6 cellular contexts compared by ENCODE assay signal in genomic region chr5:76771041-76771440, GRCh38. TPM values are rescaled to one million over a fixed set of nuclear protein-coding genes. Genes with fewer than 3 reads are reported as not detected.
DNase-seq lines count a peak whose midpoint lies in the region; ATAC-seq, FAIRE-seq and TF ChIP-seq lines count a peak whose summit lies in the region.
"Not testable (repeated sequence)": the region's sequence is repeated elsewhere in the genome, so short reads cannot be mapped to it uniquely, and the experiment has no call there.

No MANE protein-coding gene starts in this region.

- H3K27ac ChIP-seq in A549: peak overlapping the region; percentile 81
- not testable (repeated sequence) for H3K27ac ChIP-seq in GM23338 (ENCODE audit: low read depth); IMR-90 (ENCODE audit: insufficient read depth, low read length)

- intact Hi-C loops in IMR-90 (cut with micrococcal nuclease): loop anchor here (10.0 kb wide), 1 partner anchor 366 kb away; the partner anchor contains the start of gene IQGAP2

- H3K18ac ChIP-seq in IMR-90 (ENCODE audit: low read depth, low read length): peak overlapping the region; percentile 27

- H3K27me3 Mint-ChIP-seq in GM23338 (ENCODE audit: insufficient read depth, low read depth, poor library complexity): not testable (repeated sequence)

- peak overlapping the region; percentile 54 for H4K5ac ChIP-seq in IMR-90 (ENCODE audit: low read depth, low read length)

- H2AK9ac ChIP-seq in IMR-90 (replicated peaks; ENCODE audit: low read depth, low read length, poor library complexity): not testable (repeated sequence)

- not testable (repeated sequence) for BruUV-seq in IMR-90 (replicated peaks; lab: Mats Ljungman, UMichigan)

- H3K4me1 ChIP-seq in A549: peaks cover 19% of the 10 kb centered on the region
- not testable (repeated sequence) for H3K4me1 ChIP-seq in GM23338 (ENCODE audit: insufficient read depth); IMR-90 (ENCODE audit: control insufficient read depth, insufficient read depth, low read length)
- peaks cover 13% of the 10 kb centered on the region for H3K4me1 ChIP-seq in adipocyte (ENCODE audit: control insufficient read depth, insufficient read depth, low read length)

- not testable (repeated sequence) for H3K36me3 ChIP-seq in GM23338 (ENCODE audit: insufficient read depth); IMR-90 (ENCODE audit: control insufficient read depth, insufficient read depth, low read length); adipocyte (ENCODE audit: control insufficient read depth, insufficient read depth, low read length, severe bottlenecking)

- peak overlapping the region; percentile 20 to 48; a peak in 2 of 4 replicates for H4K8ac ChIP-seq in IMR-90 (ENCODE audit: low read depth in 2 of 2, low read length in 2 of 2)

- H3K4me3 ChIP-seq in A549; GM23338; IMR-90 (ENCODE audit: insufficient read depth, low read depth, low read length); adipocyte (ENCODE audit: low read length): not testable (repeated sequence)

- H2BK20ac ChIP-seq in IMR-90 (ENCODE audit: low read depth, low read length): peak overlapping the region; percentile 83

- in situ Hi-C loops in IMR-90 (cut with MboI; ENCODE audit: low sequenced_read_pairs): not testable (repeated sequence)

- peak overlapping the region; percentile 60; the same call in 1 of the 2 replicates for H2BK120ac ChIP-seq in IMR-90 (ENCODE audit: low read depth, low read length)

- not testable (repeated sequence) for TF ChIP-seq CTCF in A549 (IDR thresholded peaks at IDR 0.05); GM23338 (conservative IDR thresholded peaks at IDR 0.05; ENCODE audit: low read depth in 2 of 2); IMR-90 (conservative IDR thresholded peaks at IDR 0.05; ENCODE audit: low read depth, low read length)

- dilution Hi-C loops in IMR-90 (cut with HindIII; ENCODE audit: low sequenced_read_pairs, unreplicated experiment): not testable (repeated sequence)

- H3K36me3 Mint-ChIP-seq in GM23338 (ENCODE audit: low read depth): not testable (repeated sequence)

- H2BK15ac ChIP-seq in IMR-90 (ENCODE audit: low read depth, low read length): not testable (repeated sequence)

- not testable (repeated sequence) for H2BK5ac ChIP-seq in IMR-90 (ENCODE audit: low read depth, low read length, poor library complexity, severe bottlenecking)

- H3K9me3 Mint-ChIP-seq in GM23338: not testable (repeated sequence)

- H3K23ac ChIP-seq in IMR-90 (ENCODE audit: low read depth, low read length): not testable (repeated sequence)

- not testable (repeated sequence) for H3K4me3 Mint-ChIP-seq in GM23338

- TF ChIP-seq POLR2A in A549 (IDR thresholded peaks at IDR 0.05; ENCODE audit: low read length); IMR-90 (IDR thresholded peaks at IDR 0.05; ENCODE audit: low read depth, low read length): not testable (repeated sequence)

- not testable (repeated sequence) for H3K79me1 ChIP-seq in IMR-90 (ENCODE audit: low read depth in 1 of 2, low read length in 2 of 2)

- H2AFZ ChIP-seq in GM23338: peak overlapping the region; percentile 40; the same call in 1 of the 2 replicates
- not testable (repeated sequence) for H2AFZ ChIP-seq in IMR-90 (replicated peaks; ENCODE audit: low read length, poor library complexity)

- H2AK5ac ChIP-seq in IMR-90 (ENCODE audit: low read depth, low read length): peak overlapping the region; percentile 90; the same call in 1 of the 2 replicates

- not testable (repeated sequence) for H3K27ac Mint-ChIP-seq in GM23338

- 94% methylated on average over 14 of the region's 14 CpGs for WGBS in A549 (ENCODE audit: missing lambda C conversion rate)
- 96% methylated on average over 7 of the region's 14 CpGs; no CpG with 5 or more reads in 1 of the 2 experiments for WGBS in IMR-90 (ENCODE audit: extremely low coverage in 2 of 2, insufficient read length in 1 of 2), 2 experiments

- not testable (repeated sequence) for H4K20me1 ChIP-seq in GM23338 (replicated peaks; ENCODE audit: insufficient read depth); IMR-90 (ENCODE audit: insufficient read depth, low read length)

- not testable (repeated sequence) for DNase-seq in A549 (ENCODE audit: low read depth in 1 of 2, low spot score in 1 of 2); GM23338 (ENCODE audit: low spot score); IMR-90; adipocyte (ENCODE audit: low read depth)
- DNase-seq in activated CD8-positive, alpha-beta memory T cell treated with anti-CD3 and anti-CD28 coated beads, Interleukin-2, amount 50 U/mL, for 48 hours: peak; percentile 13
- peak; percentile 36 for DNase-seq in activated effector memory CD4-positive, alpha-beta T cell treated with anti-CD3 and anti-CD28 coated beads, Interleukin-2, amount 50 U/mL, for 16 hours

- H3K4me2 ChIP-seq in A549: peak overlapping the region; percentile 52
- not testable (repeated sequence) for H3K4me2 ChIP-seq in GM23338; IMR-90 (ENCODE audit: low read depth, low read length)

- not testable (repeated sequence) for ATAC-seq in A549; GM23338; IMR-90 (ENCODE audit: low read depth)

- H3K9me2 ChIP-seq in GM23338 (ENCODE audit: insufficient read depth): not testable (repeated sequence)

- H3K4me1 Mint-ChIP-seq in GM23338: not testable (repeated sequence)

- H3K4ac ChIP-seq in IMR-90 (ENCODE audit: low read depth, low read length): 0 out of 2 replicates have a peak overlapping the region, but pooled peaks have one; percentile 36

- H3F3A ChIP-seq in GM23338 (replicated peaks; ENCODE audit: low read depth): not testable (repeated sequence)

- not testable (repeated sequence) for H3K27me3 ChIP-seq in GM23338 (ENCODE audit: insufficient read depth); IMR-90 (ENCODE audit: control insufficient read depth, insufficient read depth, low read length); adipocyte (replicated peaks; ENCODE audit: control insufficient read depth, insufficient read depth, low read length)

- H3K9me1 ChIP-seq in IMR-90 (ENCODE audit: insufficient read depth, low read length): not testable (repeated sequence)

- FAIRE-seq in A549 (lab: Jason Lieb, UNC): not testable (repeated sequence)

- POLR2A ChIA-PET in A549 (lab: Yijun Ruan, JAX); IMR-90 (lab: Charles Lee; ENCODE audit: unreplicated experiment): not testable (repeated sequence)

- CTCF ChIA-PET in A549 (lab: Yijun Ruan, JAX): interaction anchor here (0.6 to 7.8 kb wide), 3 partner anchors 46 to 172 kb away, joined by 3 to 145 read pairs (median 3); partner anchors contain the start of gene F2R
- CTCF ChIA-PET in IMR-90 (lab: Yijun Ruan, JAX): not testable (repeated sequence)

- H3K9ac ChIP-seq in IMR-90 (ENCODE audit: low read depth, low read length): not testable (repeated sequence)
- peak overlapping the region; percentile 24 for H3K9ac ChIP-seq in adipocyte (ENCODE audit: low read length)

- peak overlapping the region; percentile 39; the same call in 1 of the 2 replicates for H4K91ac ChIP-seq in IMR-90 (ENCODE audit: insufficient read depth, low read depth, low read length)

- TF ChIP-seq RAD21 in A549 (conservative IDR thresholded peaks at IDR 0.05 in 1 of 2, IDR thresholded peaks at IDR 0.05 in 1 of 2); IMR-90 (IDR thresholded peaks at IDR 0.05; ENCODE audit: low read length): not testable (repeated sequence)

- TF ChIP-seq EP300 in A549 (IDR thresholded peaks at IDR 0.05): not testable (repeated sequence)

- not testable (repeated sequence) for H3K56ac ChIP-seq in IMR-90 (ENCODE audit: extremely low read depth, insufficient read depth, low read length)

- H3K79me2 ChIP-seq in GM23338 (replicated peaks; ENCODE audit: insufficient read depth): not testable (repeated sequence)

- H3K9me3 ChIP-seq in A549; IMR-90 (ENCODE audit: control insufficient read depth, insufficient read depth, low read length); adipocyte (ENCODE audit: control insufficient read depth, low read length): not testable (repeated sequence)

- not testable (repeated sequence) for H3K14ac ChIP-seq in IMR-90 (replicated peaks; ENCODE audit: low read depth, low read length)

RNA-seq across cellular contexts. Expression of gene F2RL1, which starts 47.8 kb away (rescaled TPM):
- polyA plus RNA-seq in A549 (2011; rRNA removed) (226 and 328 TPM in 2 replicates), A549 (2017; fragmentation: RNase III; extraction: RNeasy Plus Mini Kit Qiagen cat#74134 plus additional on column Dnase treatment) (50.7 to 88.7 TPM (median 73.1 TPM) in 3 replicates), GM23338 (2016; fragmentation: Nextera tagmentation; extraction: Ambion mirVana) (15.3 and 16.2 TPM in 2 replicates), IMR-90 (2012; rRNA removed) (4.7 and 5.6 TPM in 2 replicates)
- polyA plus RNA-seq in A549 (2012; cell fraction: cytosol; rRNA removed): 44.4 and 70.1 TPM in 2 replicates
- 25.0 and 35.5 TPM in 2 replicates for polyA plus RNA-seq in A549 (2012; cell fraction: nucleus; rRNA removed)
- polyA minus RNA-seq in A549 (2011; rRNA and poly(A)+ RNA removed): 228 and 243 TPM in 2 replicates
- 27.1 and 32.1 TPM in 2 replicates for total RNA-seq in GM23338 (2014; rRNA removed; shearing (Covaris generic))
- 9.4 and 12.4 TPM in 2 replicates for total RNA-seq in IMR-90 (2012; rRNA removed)
- 2.2 and 3.6 TPM in 2 replicates for polyA plus RNA-seq in IMR-90 (2012; cell fraction: cytosol; rRNA removed)
- 0.47 and 2.2 TPM in 2 replicates for polyA plus RNA-seq in IMR-90 (2012; cell fraction: nucleus; rRNA removed; ENCODE audit: low replicate concordance)

RNA-seq across cellular contexts. Expression of gene F2R, which starts 55.1 kb away (rescaled TPM):
- polyA plus RNA-seq in A549 (2011; rRNA removed): 114 and 131 TPM in 2 replicates
- polyA plus RNA-seq in A549 (2012; cell fraction: cytosol; rRNA removed): 28.2 and 38.5 TPM in 2 replicates
- 21.4 and 25.3 TPM in 2 replicates for polyA plus RNA-seq in A549 (2012; cell fraction: nucleus; rRNA removed)
- polyA plus RNA-seq in A549 (2017; fragmentation: RNase III; extraction: RNeasy Plus Mini Kit Qiagen cat#74134 plus additional on column Dnase treatment): 19.4 to 30.4 TPM (median 26.3 TPM) in 3 replicates
- 76.1 and 95.1 TPM in 2 replicates for polyA minus RNA-seq in A549 (2011; rRNA and poly(A)+ RNA removed)
- total RNA-seq in GM23338 (2014; rRNA removed; shearing (Covaris generic)): 20.3 and 26.0 TPM in 2 replicates
- 12.8 and 15.0 TPM in 2 replicates for polyA plus RNA-seq in GM23338 (2016; fragmentation: Nextera tagmentation; extraction: Ambion mirVana)
- 85.7 and 96.7 TPM in 2 replicates for total RNA-seq in IMR-90 (2012; rRNA removed)
- polyA plus RNA-seq in IMR-90 (2012; rRNA removed): 135 and 147 TPM in 2 replicates
- polyA plus RNA-seq in IMR-90 (2012; cell fraction: cytosol; rRNA removed): 76.8 and 100 TPM in 2 replicates
- polyA plus RNA-seq in IMR-90 (2012; cell fraction: nucleus; rRNA removed; ENCODE audit: low replicate concordance): 17.8 and 49.6 TPM in 2 replicates
